In the genomic region with DNA sequence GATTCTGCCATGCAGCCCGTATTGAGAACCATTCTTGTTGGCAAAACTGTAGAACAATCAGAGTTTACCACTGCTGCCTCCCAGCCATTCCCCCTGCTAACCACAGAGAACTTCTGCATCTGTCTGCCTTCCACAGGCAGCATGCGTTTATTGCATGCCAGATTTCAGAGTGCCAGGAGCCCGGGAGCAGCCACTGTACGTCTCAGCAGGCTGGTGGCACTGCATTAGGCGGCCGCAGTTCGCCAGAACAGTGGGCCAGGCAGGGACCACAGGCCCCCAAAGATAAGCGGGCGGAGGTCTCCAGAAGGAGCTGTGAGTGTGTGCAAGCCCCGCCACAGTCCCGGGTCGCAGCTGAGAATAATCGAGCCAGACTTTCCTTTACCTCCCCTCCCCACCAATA, we compare ENCODE assay signal across 8 cellular contexts. TPM values are rescaled to one million over a fixed set of nuclear protein-coding genes. Genes with fewer than 3 reads are reported as not detected.
DNase-seq lines count a peak whose midpoint lies in the region; ATAC-seq and TF ChIP-seq lines count a peak whose summit lies in the region.

No MANE protein-coding gene starts in this region.

- no peak overlapping the region for H3K27ac ChIP-seq in spleen

- DNase-seq in AG08396 (ENCODE audit: low spot score) (peak; percentile 50), GM20000 (ENCODE audit: low spot score) (peak; percentile 36), SKM-1 treated with dmso at 0.1 percent for 144 hours (lab: John Stamatoyannopoulos, UW; ENCODE audit: unreplicated experiment) (peak; percentile 5), head of caudate nucleus (peak in 41 of 42 donors; percentile 25 to 83 (median 63)), spleen (peak; percentile 68)
- no peak for DNase-seq in activated CD4-positive, alpha-beta T cell treated with anti-CD3 and anti-CD28 coated beads for 1 hour

- WGBS in spleen, 5 donors = 20 to 28% (median 22%) methylated on average over 10 to 13 of the region's 13 CpGs

- ATAC-seq in HG02973 (IDR thresholded peaks at IDR 0.05; ENCODE audit: unreplicated experiment) (no peak), HG03354 (IDR thresholded peaks at IDR 0.05; ENCODE audit: poor library complexity, severe bottlenecking, unreplicated experiment) (no peak)

- H3K36me3 ChIP-seq in spleen = no peaks in the 10 kb centered on the region

- no peak for TF ChIP-seq POLR2A in spleen (IDR thresholded peaks at IDR 0.05)

- H3K4me1 ChIP-seq in spleen = peaks cover 7 to 18% (median 13%) of the 10 kb centered on the region in 6 donors

- TF ChIP-seq CTCF in GM20000 (IDR thresholded peaks at IDR 0.05; ENCODE audit: extremely low read depth, missing control alignments) (no peak), spleen (IDR thresholded peaks at IDR 0.05 in 8 of 11, conservative IDR thresholded peaks at IDR 0.05 in 3 of 11) (no peak)

- H3K27me3 ChIP-seq in spleen (replicated peaks in 1 of 7) = peaks cover 0 to 64% (median 0%) of the 10 kb centered on the region in 7 donors

- intact Hi-C loops in head of caudate nucleus (cut with DNase I) (loop anchor here (5.0 kb wide), 1 partner anchor 79 kb away; no protein-coding TSS in a partner anchor), spleen (cut with DNase I; ENCODE audit: low total_unique reads) (no loop called here)

- peak overlapping the region in 6 of 8 donors; percentile 6 to 59 (median 18) for H3K4me3 ChIP-seq in spleen

- H3K9me3 ChIP-seq in spleen = no peaks in the 10 kb centered on the region

RNA-seq across cellular contexts. Expression of gene ZNF467, which starts 31.8 kb away (rescaled TPM):
- total RNA-seq in spleen = 10 to 100 TPM; 25.5 to 48.5 (median 37.6) TPM
- 10 to 100 TPM in 2 of 3 donors, 1 to 10 TPM in 1; 6.0 to 15.2 (median 12.8) TPM for polyA plus RNA-seq in spleen
